Comparison of ENCODE assay signal across 14 cellular contexts in genomic region chr14:74400328-74400727, GRCh38. TPM values are rescaled to one million over a fixed set of nuclear protein-coding genes. Genes with fewer than 3 reads are reported as not detected.
A peak's percentile ranks its signal among the peaks of the same experiment; 100 is the strongest.
DNase-seq lines count a peak whose midpoint lies in the region; ATAC-seq and TF ChIP-seq lines count a peak whose summit lies in the region.
"Had no signal": no experiment of that assay in that cellular context is flagged by ENCODE, and none has a peak within 500 bp of the region (broad histone marks: within the 10 kb centered on the region; RNA-seq: fewer than 3 reads in every experiment).

No MANE protein-coding gene starts in this region.

- H2BK5ac ChIP-seq in mesendoderm (ENCODE audit: low read length): peak overlapping the region; percentile 85

- no peaks in the 10 kb centered on the region for H3K79me2 ChIP-seq in mesendoderm (ENCODE audit: control insufficient read depth, insufficient read depth, low read length)

- peak overlapping the region; percentile 47 for H2AK5ac ChIP-seq in mesendoderm (ENCODE audit: low read length)

- H3K4me1 Mint-ChIP-seq in HFFc6 (ENCODE audit: low read depth): peaks cover 9% of the 10 kb centered on the region; the same call in 1 of the 2 replicates

- no peaks in the 10 kb centered on the region for H3K9me3 Mint-ChIP-seq in HFFc6
- H3K9me3 Mint-ChIP-seq: activated naive CD4-positive, alpha-beta T cell treated with anti-CD3 and anti-CD28 coated beads, Interleukin-2, amount 50 U/mL, for 24 hours; T-helper 1 cell treated with Interleukin-12 subunit alpha and Interleukin-12 subunit beta and Interleukin-4 antibody, amounts not matched to agents 30 μg/mL and 1 μg/mL, for 36 hours had no signal

- no peak overlapping the region for H3K4ac ChIP-seq in mesendoderm (ENCODE audit: low read depth, low read length)

- no peak overlapping the region for H2BK120ac ChIP-seq in mesendoderm (ENCODE audit: low read depth, low read length)

- H3K27ac ChIP-seq in BLaER1: peak overlapping the region; percentile 95
- H3K27ac ChIP-seq in mesendoderm (ENCODE audit: low read depth, low read length): peak overlapping the region; percentile 82

- H3K27me3 ChIP-seq in BLaER1 (no peaks in the 10 kb centered on the region), adipocyte (replicated peaks; ENCODE audit: control insufficient read depth, insufficient read depth, low read length) (peaks cover 81% of the 10 kb centered on the region), mesendoderm (ENCODE audit: insufficient read depth, low read length, poor library complexity) (no peaks in the 10 kb centered on the region)

- no peak overlapping the region for H4K5ac ChIP-seq in mesendoderm (ENCODE audit: low read length)

- peaks cover 69% of the 10 kb centered on the region for H3K27me3 Mint-ChIP-seq in HFFc6 (ENCODE audit: insufficient read depth)
- H3K27me3 Mint-ChIP-seq: activated naive CD4-positive, alpha-beta T cell treated with anti-CD3 and anti-CD28 coated beads, Interleukin-2, amount 50 U/mL, for 24 hours had no signal

- H4K8ac ChIP-seq in mesendoderm (ENCODE audit: low read depth, low read length): no peak overlapping the region

- H3K56ac ChIP-seq in mesendoderm (ENCODE audit: low read length): peak overlapping the region; percentile 66

- peak; percentile 49 for TF ChIP-seq CTCF in HFFc6 (IDR thresholded peaks at IDR 0.05)

- no peaks in the 10 kb centered on the region for H3K79me1 ChIP-seq in mesendoderm (ENCODE audit: low read length)

- peak; percentile 4 for DNase-seq in HFFc6
- peak; percentile 16 for DNase-seq in adipocyte (ENCODE audit: low read depth)
- DNase-seq in mesendoderm: peak; percentile 93
- no peak for DNase-seq in effector CD8-positive, alpha-beta T cell (lab: John Stamatoyannopoulos, UW)
- DNase-seq: NCI-H2081 treated with DMSO at 0.1 percent for 48 hours; stimulated activated CD4-positive, alpha-beta T cell treated with anti-CD3 and anti-CD28 coated beads, Interleukin-4, amount 100 ng/mL, for 4 hours had no signal

- no peak overlapping the region for H3K4me3 Mint-ChIP-seq in HFFc6
- H3K4me3 Mint-ChIP-seq: activated naive CD4-positive, alpha-beta T cell treated with anti-CD3 and anti-CD28 coated beads, Interleukin-2, amount 50 U/mL, for 24 hours; T-helper 1 cell treated with Interleukin-12 subunit alpha and Interleukin-12 subunit beta and Interleukin-4 antibody, amounts not matched to agents 30 μg/mL and 1 μg/mL, for 36 hours had no signal

- no peak overlapping the region for H3K27ac Mint-ChIP-seq in HFFc6
- H3K27ac Mint-ChIP-seq: activated naive CD4-positive, alpha-beta T cell treated with anti-CD3 and anti-CD28 coated beads, Interleukin-2, amount 50 U/mL, for 24 hours; T-helper 1 cell treated with Interleukin-12 subunit alpha and Interleukin-12 subunit beta and Interleukin-4 antibody, amounts not matched to agents 30 μg/mL and 1 μg/mL, for 36 hours had no signal

- H4K20me1 ChIP-seq in BLaER1: no peaks in the 10 kb centered on the region

- H3K4me2 ChIP-seq in BLaER1: peak overlapping the region; percentile 99
- no peak overlapping the region for H3K4me2 ChIP-seq in mesendoderm (ENCODE audit: low read length)

- no CpG with 5 or more reads among the region's 6 CpGs for WGBS in mesendoderm (ENCODE audit: extremely low coverage, insufficient coverage, low lambda C conversion rate)

- H3K4me3 ChIP-seq in BLaER1 (no peak overlapping the region), adipocyte (ENCODE audit: low read length) (no peak overlapping the region), mesendoderm (ENCODE audit: low read length) (no peak overlapping the region)

- ATAC-seq in HG03342 (IDR thresholded peaks at IDR 0.05; ENCODE audit: unreplicated experiment) (no peak), HG02884 (IDR thresholded peaks at IDR 0.05; ENCODE audit: unreplicated experiment) (no peak), GM18520 (IDR thresholded peaks at IDR 0.05; ENCODE audit: unreplicated experiment) (no peak)

- H3K9me3 ChIP-seq in BLaER1 (no peaks in the 10 kb centered on the region), adipocyte (ENCODE audit: control insufficient read depth, low read length) (no peaks in the 10 kb centered on the region)

- no peaks in the 10 kb centered on the region for H3K36me3 Mint-ChIP-seq in HFFc6 (ENCODE audit: low read depth)
- H3K36me3 Mint-ChIP-seq: activated naive CD4-positive, alpha-beta T cell treated with anti-CD3 and anti-CD28 coated beads, Interleukin-2, amount 50 U/mL, for 24 hours had no signal

- H3K36me3 ChIP-seq in BLaER1 (no peaks in the 10 kb centered on the region), adipocyte (ENCODE audit: control insufficient read depth, insufficient read depth, low read length, severe bottlenecking) (no peaks in the 10 kb centered on the region), mesendoderm (ENCODE audit: control insufficient read depth, insufficient read depth, low read length) (no peaks in the 10 kb centered on the region)

- H3K9ac ChIP-seq in BLaER1: no peak overlapping the region; the same call in 1 of the 2 replicates
- H3K9ac ChIP-seq in adipocyte (ENCODE audit: low read length): no peak overlapping the region
- H3K9ac ChIP-seq in mesendoderm (ENCODE audit: low read length): no peak overlapping the region

- H3K23ac ChIP-seq in mesendoderm (ENCODE audit: low read length): no peak overlapping the region

- peak overlapping the region; percentile 72 for H3K18ac ChIP-seq in mesendoderm (ENCODE audit: low read length)

- no peak overlapping the region for H2BK15ac ChIP-seq in mesendoderm (replicated peaks; ENCODE audit: low read depth)

- H3K4me1 ChIP-seq in BLaER1 (peaks cover 63% of the 10 kb centered on the region), adipocyte (ENCODE audit: control insufficient read depth, insufficient read depth, low read length) (peaks cover 16% of the 10 kb centered on the region), mesendoderm (ENCODE audit: control insufficient read depth, low read depth, low read length) (peaks cover 29% of the 10 kb centered on the region)

RNA-seq across cellular contexts. Expression of gene SYNDIG1L, which starts 25.7 kb away (rescaled TPM):
- not detected for total RNA-seq in HFFc6 (2021; fragmentation: NEBNext Ultra II Directional; extraction: Animal tissue kit (Norgen Biotek cat#: 25700))
- polyA plus RNA-seq in mesendoderm (2013, experiment 1 of 2): 0.37 TPM
- 0.34 TPM for polyA plus RNA-seq in mesendoderm (2013, experiment 2 of 2)

RNA-seq across cellular contexts. Expression of gene VRTN, which starts 52.1 kb away (rescaled TPM):
- total RNA-seq in HFFc6 (2021; fragmentation: NEBNext Ultra II Directional; extraction: Animal tissue kit (Norgen Biotek cat#: 25700)): not detected
- polyA plus RNA-seq in mesendoderm (2013, experiment 1 of 2): 135 TPM
- polyA plus RNA-seq in mesendoderm (2013, experiment 2 of 2): 136 TPM
- total RNA-seq: ureter had no signal
- polyA plus RNA-seq: esophagus had no signal
